1 cellular context compared by ENCODE assay signal in genomic region chr6:43635387-43636311, GRCh38.
TF ChIP-seq lines count a peak whose summit lies in the region.

Gene MAD2L1BP (plus strand): TSS chr6:43635840. CDS start chr6:43635876, 36 bp downstream.

TF ChIP-seq in H1, 55 proteins besides CTCF, POLR2A, EP300 and RAD21 (continued from another document):
- no peak; the same call in 1 of the 2 replicates for TF ChIP-seq RBBP5 (IDR thresholded peaks at IDR 0.05; ENCODE audit: borderline replicate concordance, low read depth, low read length)
- peak; percentile 56 for TF ChIP-seq CTBP2 (IDR thresholded peaks at IDR 0.05; ENCODE audit: borderline replicate concordance, insufficient read depth, insufficient read length, low read length)
- no peak for TF ChIP-seq TCF12 (IDR thresholded peaks at IDR 0.05; ENCODE audit: low read depth, low read length)
- no peak for TF ChIP-seq CBX8 (IDR thresholded peaks at IDR 0.05; ENCODE audit: borderline replicate concordance, low read depth, low read length)
- TF ChIP-seq ASH2L (IDR thresholded peaks at IDR 0.05; ENCODE audit: low read length): peak; percentile 79
- TF ChIP-seq CHD2 (IDR thresholded peaks at IDR 0.05; ENCODE audit: low read length): peak; percentile 49; the same call in 1 of the 2 replicates
- TF ChIP-seq SIX5 (IDR thresholded peaks at IDR 0.05; ENCODE audit: low read depth, low read length): no peak
- no peak for TF ChIP-seq CEBPB (IDR thresholded peaks at IDR 0.05; ENCODE audit: low read depth, low read length)
- no peak for TF ChIP-seq SUZ12 (IDR thresholded peaks at IDR 0.05; ENCODE audit: low read length)
- TF ChIP-seq POLR2AphosphoS5 (IDR thresholded peaks at IDR 0.05; ENCODE audit: low read depth, low read length): peak; percentile 95
- TF ChIP-seq RFX5 (IDR thresholded peaks at IDR 0.05; ENCODE audit: borderline replicate concordance, low read depth, low read length): no peak
- peak; percentile 68 for TF ChIP-seq E2F6 (IDR thresholded peaks at IDR 0.05)
- TF ChIP-seq MAFK (IDR thresholded peaks at IDR 0.05; ENCODE audit: low read depth, low read length): no peak
- no peak for TF ChIP-seq SP4 (IDR thresholded peaks at IDR 0.05; ENCODE audit: low read length)
- TF ChIP-seq ATF3 (IDR thresholded peaks at IDR 0.05; ENCODE audit: insufficient read depth, low read depth, low read length): no peak
- no peak for TF ChIP-seq CHD7 (IDR thresholded peaks at IDR 0.05; ENCODE audit: insufficient replicate concordance, low read length)
- peak; percentile 91 for TF ChIP-seq PHF8 (conservative IDR thresholded peaks at IDR 0.05; ENCODE audit: low read depth, low read length)
- TF ChIP-seq CHD1 (IDR thresholded peaks at IDR 0.05; ENCODE audit: low read depth, low read length): no peak
- TF ChIP-seq NRF1 (IDR thresholded peaks at IDR 0.05; ENCODE audit: low read depth, low read length): no peak
- peak; percentile 63 for TF ChIP-seq CREB1 (IDR thresholded peaks at IDR 0.05)
- no peak for TF ChIP-seq BACH1 (IDR thresholded peaks at IDR 0.05; ENCODE audit: low read length)
- no peak for TF ChIP-seq HDAC6 (IDR thresholded peaks at IDR 0.05; ENCODE audit: low read depth, low read length)
- TF ChIP-seq POU5F1 (IDR thresholded peaks at IDR 0.05; ENCODE audit: low read depth, low read length): no peak
- TF ChIP-seq RXRA (IDR thresholded peaks at IDR 0.05; ENCODE audit: insufficient read depth, low read depth, low read length): no peak
- no peak for TF ChIP-seq BCL11A (IDR thresholded peaks at IDR 0.05; ENCODE audit: low read depth in 2 of 2, low read length in 2 of 2)
- peak; percentile 68 for TF ChIP-seq KDM4A (IDR thresholded peaks at IDR 0.05; ENCODE audit: low read depth, low read length, severe bottlenecking)
- TF ChIP-seq SIRT6 (IDR thresholded peaks at IDR 0.05; ENCODE audit: low read length): no peak
- no peak for TF ChIP-seq JUND (IDR thresholded peaks at IDR 0.05; ENCODE audit: low read length)
- TF ChIP-seq RNF2 (IDR thresholded peaks at IDR 0.05; ENCODE audit: borderline replicate concordance, low read depth, low read length, missing control alignments, poor library complexity, severe bottlenecking): no peak
- TF ChIP-seq USF2 (IDR thresholded peaks at IDR 0.05; ENCODE audit: low read length): no peak
- TF ChIP-seq HDAC2 (IDR thresholded peaks at IDR 0.05; ENCODE audit: borderline replicate concordance in 1 of 2, low read depth in 2 of 2, low read length in 2 of 2): peak in 1 of 2 experiments; percentile 75; a peak in 1 of 4 replicates
- peak; percentile 64; the same call in 1 of the 2 replicates for TF ChIP-seq GTF2F1 (IDR thresholded peaks at IDR 0.05; ENCODE audit: borderline replicate concordance, low read depth, low read length)
- no peak for TF ChIP-seq ZNF274 (IDR thresholded peaks at IDR 0.05; ENCODE audit: borderline replicate concordance, extremely low read depth, low read length)
- TF ChIP-seq SRF (IDR thresholded peaks at IDR 0.05; ENCODE audit: low read depth, low read length): no peak
- TF ChIP-seq TEAD4 (IDR thresholded peaks at IDR 0.05; ENCODE audit: low read depth, low read length): no peak
- TF ChIP-seq ATF2 (IDR thresholded peaks at IDR 0.05; ENCODE audit: low read length): no peak
- no peak for TF ChIP-seq CBX5 (IDR thresholded peaks at IDR 0.05; ENCODE audit: low read depth, low read length)
- no peak; the same call in 1 of the 2 replicates for TF ChIP-seq EGR1 (IDR thresholded peaks at IDR 0.05; ENCODE audit: borderline replicate concordance, low read depth, low read length)
- peak; percentile 67 for TF ChIP-seq SAP30 (IDR thresholded peaks at IDR 0.05; ENCODE audit: insufficient read depth, insufficient replicate concordance, low read length)
- TF ChIP-seq SP2 (IDR thresholded peaks at IDR 0.05; ENCODE audit: low read length): no peak
- TF ChIP-seq KDM5A (IDR thresholded peaks at IDR 0.05; ENCODE audit: low read length): peak; percentile 57
- TF ChIP-seq SP1 (IDR thresholded peaks at IDR 0.05; ENCODE audit: low read depth, low read length): peak; percentile 62; the same call in 1 of the 2 replicates
- peak; percentile 91 for TF ChIP-seq TAF1 (IDR thresholded peaks at IDR 0.05; ENCODE audit: low read depth, low read length)
- TF ChIP-seq YY1 (IDR thresholded peaks at IDR 0.05; ENCODE audit: low read depth, low read length): peak; percentile 89
- no peak for TF ChIP-seq NANOG (IDR thresholded peaks at IDR 0.05; ENCODE audit: insufficient read depth, low read depth, low read length, poor library complexity, severe bottlenecking)
- peak; percentile 86 for TF ChIP-seq TBP (IDR thresholded peaks at IDR 0.05; ENCODE audit: low read depth, low read length)
- no peak for TF ChIP-seq EZH2 (IDR thresholded peaks at IDR 0.05; ENCODE audit: low read depth, low read length, severe bottlenecking)
- TF ChIP-seq JUN (IDR thresholded peaks at IDR 0.05; ENCODE audit: low read depth, low read length): no peak
- TF ChIP-seq TAF7 (optimal IDR thresholded peaks at IDR 0.05; ENCODE audit: borderline replicate concordance, low read depth, low read length): peak; percentile 91
- peak; percentile 12; the same call in 1 of the 2 replicates for TF ChIP-seq MAX (IDR thresholded peaks at IDR 0.05)
- TF ChIP-seq SIN3A (conservative IDR thresholded peaks at IDR 0.05 in 1 of 2, IDR thresholded peaks at IDR 0.05 in 1 of 2; ENCODE audit: low read depth in 1 of 2, low read length in 2 of 2): peak; percentile 45 to 81; a peak in 2 of 4 replicates
